ENCODE assay signal across 14 cellular contexts in the genomic region with DNA sequence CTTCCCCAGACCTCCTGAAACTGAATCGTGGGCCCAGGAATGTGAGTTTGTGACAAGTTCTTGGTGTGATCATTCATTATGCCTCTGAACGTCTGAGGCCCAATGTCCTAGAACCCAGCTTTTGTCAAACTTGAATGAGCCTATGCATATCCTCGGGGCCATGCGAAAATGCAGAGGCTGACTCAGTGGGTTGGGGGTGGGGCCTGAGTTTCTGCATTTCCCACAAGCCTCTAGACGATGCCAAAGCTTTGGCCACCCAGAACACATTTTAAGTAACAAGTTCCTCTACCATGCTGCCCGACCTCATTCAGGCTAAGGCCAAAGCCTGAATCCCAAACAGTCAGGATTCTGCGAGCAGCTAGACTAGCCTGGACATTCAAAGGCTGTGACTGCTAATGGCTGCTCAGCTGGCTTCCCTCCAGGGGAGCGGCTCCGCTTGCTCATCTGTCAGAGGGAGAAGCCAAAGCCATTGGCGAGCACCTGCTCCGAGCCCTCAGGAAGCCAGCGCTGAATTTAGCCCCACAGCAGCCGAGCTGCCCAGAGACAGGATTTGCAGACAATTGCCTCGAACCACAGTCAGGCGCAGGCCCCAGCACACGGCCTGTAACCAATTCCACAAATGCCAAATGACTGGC.
DNase-seq lines count a peak whose midpoint lies in the region; ATAC-seq and TF ChIP-seq lines count a peak whose summit lies in the region.
"Had no signal": no experiment of that assay in that cellular context is flagged by ENCODE, and none has a peak within 500 bp of the region (broad histone marks: within the 10 kb centered on the region; RNA-seq: fewer than 3 reads in every experiment).

No MANE protein-coding gene starts in this region.

- H3K27ac ChIP-seq in right cardiac atrium (ENCODE audit: low read length): no peak overlapping the region
- H3K27ac ChIP-seq in iPS-18a (ENCODE audit: low read length): no peak overlapping the region
- no peak overlapping the region for H3K27ac ChIP-seq in CD8-positive, alpha-beta T cell (ENCODE audit: low read depth, low read length)
- H3K27ac ChIP-seq: cardiac muscle cell, upper lobe of right lung had no signal

- no peak overlapping the region for H3K4me3 Mint-ChIP-seq in activated CD8-positive, alpha-beta T cell treated with anti-CD3 and anti-CD28 coated beads for 36 hours
- no peak overlapping the region for H3K4me3 Mint-ChIP-seq in CD8-positive, alpha-beta T cell
- H3K4me3 Mint-ChIP-seq: T-helper 17 cell had no signal

- intact Hi-C loops in right cardiac atrium (cut with DNase I) (no loop called here), cardiac septum (cut with DNase I) (no loop called here)
- intact Hi-C loops in activated CD8-positive, alpha-beta T cell treated with anti-CD3 and anti-CD28 coated beads for 36 hours (cut with micrococcal nuclease): no loop called here
- intact Hi-C loops in CD8-positive, alpha-beta T cell (cut with DNase I, micrococcal nuclease): no loop called here

- H3K4me1 ChIP-seq in right cardiac atrium (ENCODE audit: control insufficient read depth, insufficient read depth, low read length) (no peaks in the 10 kb centered on the region), iPS-18a (ENCODE audit: control insufficient read depth, low read depth, low read length) (peaks cover 25% of the 10 kb centered on the region)
- H3K4me1 ChIP-seq in CD8-positive, alpha-beta T cell (ENCODE audit: insufficient read depth, low read length): no peaks in the 10 kb centered on the region
- H3K4me1 ChIP-seq: upper lobe of right lung had no signal

- no peaks in the 10 kb centered on the region for H3K36me3 Mint-ChIP-seq in activated CD8-positive, alpha-beta T cell treated with anti-CD3 and anti-CD28 coated beads for 36 hours (ENCODE audit: low read depth)
- no peaks in the 10 kb centered on the region for H3K36me3 Mint-ChIP-seq in CD8-positive, alpha-beta T cell

- no peak for TF ChIP-seq CTCF in activated CD8-positive, alpha-beta T cell treated with anti-CD3 and anti-CD28 coated beads for 36 hours (IDR thresholded peaks at IDR 0.05)
- TF ChIP-seq CTCF in CD8-positive, alpha-beta T cell (IDR thresholded peaks at IDR 0.05): no peak

- 82% methylated on average over 16 of the region's 16 CpGs for WGBS in right cardiac atrium

- no peaks in the 10 kb centered on the region for H3K27me3 Mint-ChIP-seq in activated CD8-positive, alpha-beta T cell treated with anti-CD3 and anti-CD28 coated beads for 36 hours
- H3K27me3 Mint-ChIP-seq in CD8-positive, alpha-beta T cell (ENCODE audit: low read depth): peaks cover 2% of the 10 kb centered on the region

- DNase-seq in right cardiac atrium (peak in 2 of 3 donors; percentile 47 to 51), cardiac septum (ENCODE audit: low spot score) (no peak), SHP77 (lab: John Stamatoyannopoulos, UW) (peak; percentile 69 to 88), AG20443 (ENCODE audit: low spot score) (no peak), SIG-M5 (lab: John Stamatoyannopoulos, UW) (no peak)
- no peak for DNase-seq in activated CD8-positive, alpha-beta T cell treated with anti-CD3 and anti-CD28 coated beads for 36 hours
- DNase-seq in CD8-positive, alpha-beta T cell: no peak
- DNase-seq: activated CD4-positive, alpha-beta T cell treated with anti-CD3 and anti-CD28 coated beads, Interleukin-2, amount 50 U/mL, for 4 hours; DND-41; T-helper 17 cell; upper lobe of right lung had no signal

- no peaks in the 10 kb centered on the region for H3K9me3 ChIP-seq in right cardiac atrium (ENCODE audit: control insufficient read depth, low read length)
- no peaks in the 10 kb centered on the region for H3K9me3 ChIP-seq in iPS-18a (ENCODE audit: control insufficient read depth, low read depth, low read length)
- H3K9me3 ChIP-seq in CD8-positive, alpha-beta T cell (ENCODE audit: low read length): no peaks in the 10 kb centered on the region
- H3K9me3 ChIP-seq: upper lobe of right lung had no signal

- H3K27ac Mint-ChIP-seq in activated CD8-positive, alpha-beta T cell treated with anti-CD3 and anti-CD28 coated beads for 36 hours: no peak overlapping the region
- no peak overlapping the region for H3K27ac Mint-ChIP-seq in CD8-positive, alpha-beta T cell
- H3K27ac Mint-ChIP-seq: T-helper 17 cell had no signal

- H3K4me1 Mint-ChIP-seq in activated CD8-positive, alpha-beta T cell treated with anti-CD3 and anti-CD28 coated beads for 36 hours (ENCODE audit: low read depth): no peaks in the 10 kb centered on the region
- H3K4me1 Mint-ChIP-seq in CD8-positive, alpha-beta T cell (ENCODE audit: low read depth): no peaks in the 10 kb centered on the region
- H3K4me1 Mint-ChIP-seq: T-helper 17 cell had no signal

- no peak for ATAC-seq in right cardiac atrium
- no peak for ATAC-seq in activated CD8-positive, alpha-beta T cell treated with anti-CD3 and anti-CD28 coated beads for 36 hours
- no peak for ATAC-seq in CD8-positive, alpha-beta T cell
- ATAC-seq: esophagus mucosa, T-helper 17 cell, upper lobe of right lung had no signal

- no peaks in the 10 kb centered on the region for H3K9me3 Mint-ChIP-seq in activated CD8-positive, alpha-beta T cell treated with anti-CD3 and anti-CD28 coated beads for 36 hours
- H3K9me3 Mint-ChIP-seq in CD8-positive, alpha-beta T cell: no peaks in the 10 kb centered on the region

- peak overlapping the region; percentile 17 for H3K9ac ChIP-seq in iPS-18a (ENCODE audit: low read length)

- H3K4me3 ChIP-seq in right cardiac atrium (ENCODE audit: low read length) (no peak overlapping the region), iPS-18a (ENCODE audit: low read length) (no peak overlapping the region)
- no peak overlapping the region for H3K4me3 ChIP-seq in CD8-positive, alpha-beta T cell (ENCODE audit: low read depth, low read length)
- H3K4me3 ChIP-seq: cardiac muscle cell, upper lobe of right lung had no signal

- CTCF ChIA-PET in activated CD8-positive, alpha-beta T cell treated with anti-CD3 and anti-CD28 coated beads for 36 hours (lab: Charles Lee): no interaction called here
- CTCF ChIA-PET in CD8-positive, alpha-beta T cell (lab: Charles Lee): no interaction called here

- POLR2A ChIA-PET in activated CD8-positive, alpha-beta T cell treated with anti-CD3 and anti-CD28 coated beads for 36 hours (lab: Charles Lee): no interaction called here
- POLR2A ChIA-PET in CD8-positive, alpha-beta T cell (lab: Charles Lee): no interaction called here

- H3K27me3 ChIP-seq in right cardiac atrium (ENCODE audit: control insufficient read depth, insufficient read depth) (no peaks in the 10 kb centered on the region), iPS-18a (ENCODE audit: control insufficient read depth, insufficient read depth, low read length) (no peaks in the 10 kb centered on the region)
- no peaks in the 10 kb centered on the region for H3K27me3 ChIP-seq in CD8-positive, alpha-beta T cell (ENCODE audit: insufficient read depth, low read length)
- H3K27me3 ChIP-seq: cardiac muscle cell, upper lobe of right lung had no signal

- H3K36me3 ChIP-seq in iPS-18a (ENCODE audit: control insufficient read depth, low read depth, low read length): no peaks in the 10 kb centered on the region
- no peaks in the 10 kb centered on the region for H3K36me3 ChIP-seq in CD8-positive, alpha-beta T cell (ENCODE audit: insufficient read depth, low read length)
- H3K36me3 ChIP-seq: cardiac muscle cell, upper lobe of right lung had no signal

Comparison
In these comparisons a context has a peak if more than half of its experiments do, and no peak if none do; other contexts are left out.
1. DNase-seq: peak in right cardiac atrium (2 of 3) and SHP77 (2 of 2); none in cardiac septum (single experiment), AG20443 (single experiment), SIG-M5 (single experiment), activated CD8-positive, alpha-beta T cell treated with anti-CD3 and anti-CD28 coated beads for 36 hours (single experiment) and CD8-positive, alpha-beta T cell (0 of 7).